Comparison of ENCODE assay signal across 24 cellular contexts in the genomic region with DNA sequence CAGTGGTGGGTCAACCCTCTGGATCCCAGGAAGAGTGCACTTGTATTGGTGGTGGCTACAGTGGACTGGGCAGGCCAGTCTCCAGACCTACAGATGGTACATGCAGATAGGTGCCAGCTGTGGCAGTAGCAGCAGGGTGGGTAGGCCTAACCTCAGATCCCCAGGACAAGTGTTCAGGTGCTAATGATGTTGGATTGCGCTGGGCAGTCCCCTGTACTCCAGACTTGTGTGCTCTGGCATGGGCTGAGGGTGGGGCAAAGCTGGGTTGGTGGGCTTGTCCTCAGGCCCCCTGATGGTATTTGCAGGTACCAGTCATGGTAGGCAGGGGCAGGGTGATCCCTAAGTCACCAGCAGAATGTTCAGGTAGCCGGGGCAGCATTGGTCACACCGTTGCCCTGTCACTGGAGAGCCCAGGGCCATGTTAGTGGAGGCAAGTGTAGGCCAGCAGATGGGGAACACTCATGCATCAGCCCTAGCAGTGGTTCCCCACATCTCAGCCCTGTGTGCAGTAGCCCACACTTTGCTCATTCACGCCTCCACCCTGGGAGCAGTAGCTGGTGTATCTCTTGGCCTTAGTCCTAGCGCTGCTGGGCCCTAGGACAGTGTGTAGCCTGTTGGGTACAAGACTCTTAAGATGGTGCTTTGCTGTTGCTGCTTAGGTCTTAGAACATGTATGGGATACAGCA.
DNase-seq lines count a peak whose midpoint lies in the region; ATAC-seq, FAIRE-seq and TF ChIP-seq lines count a peak whose summit lies in the region.
"Had no signal": no experiment of that assay in that cellular context is flagged by ENCODE, and none has a peak within 500 bp of the region (broad histone marks: within the 10 kb centered on the region; RNA-seq: fewer than 3 reads in every experiment).

No MANE protein-coding gene starts in this region.

- H4K20me1 ChIP-seq in K562 (replicated peaks; ENCODE audit: control insufficient read depth, insufficient read depth, low read length): no peaks in the 10 kb centered on the region

- no TSS peak for BruUV-seq in K562 (replicated peaks; lab: Mats Ljungman, UMichigan)

- H3K36me3 ChIP-seq in left ventricle myocardium inferior (peaks cover 3% of the 10 kb centered on the region), K562 (ENCODE audit: control insufficient read depth, insufficient read depth, low read length) (peaks cover 22% of the 10 kb centered on the region; the same call in 2 of the 3 replicates), left lung (peaks cover 0 to 13% of the 10 kb centered on the region in 2 donors), upper lobe of right lung (no peaks in the 10 kb centered on the region)

- ATAC-seq in Right ventricle myocardium inferior (peak; percentile 26), K562 (peak; percentile 43), left lung (peak; percentile 13), upper lobe of right lung (peak; percentile 43), GM18868 (IDR thresholded peaks at IDR 0.05; ENCODE audit: unreplicated experiment) (no peak), GM18519 (IDR thresholded peaks at IDR 0.05; ENCODE audit: low FRiP score, unreplicated experiment) (no peak)

- TF ChIP-seq EP300 in K562 (IDR thresholded peaks at IDR 0.05; ENCODE audit: low read length): no peak

- TF ChIP-seq CTCF in left ventricle myocardium inferior (IDR thresholded peaks at IDR 0.05; ENCODE audit: borderline replicate concordance): no peak
- no peak for TF ChIP-seq CTCF in K562 (IDR thresholded peaks at IDR 0.05 in 2 of 3, conservative IDR thresholded peaks at IDR 0.05 in 1 of 3; ENCODE audit: insufficient read depth in 2 of 3, low read depth in 1 of 3, low read length in 3 of 3)
- no peak for TF ChIP-seq CTCF in left lung (IDR thresholded peaks at IDR 0.05)
- no peak for TF ChIP-seq CTCF in upper lobe of right lung (IDR thresholded peaks at IDR 0.05)

- H3K4me1 ChIP-seq in left ventricle myocardium inferior (peaks cover 15% of the 10 kb centered on the region), K562 (replicated peaks in 1 of 2; ENCODE audit: control insufficient read depth in 2 of 2, insufficient read depth in 2 of 2, low read length in 2 of 2) (no peaks in the 10 kb centered on the region), left lung (peaks cover 0 to 8% of the 10 kb centered on the region in 2 donors), upper lobe of right lung (no peaks in the 10 kb centered on the region)

- intact Hi-C loops in Right ventricle myocardium inferior (cut with DNase I) (no loop called here), left ventricle myocardium inferior (cut with micrococcal nuclease) (no loop called here), K562 (cut with micrococcal nuclease) (no loop called here), left lung (cut with DNase I) (no loop called here), upper lobe of right lung (cut with DNase I) (no loop called here)

- POLR2A ChIA-PET in K562 (lab: Yijun Ruan, JAX): interaction anchor here (1.0 kb wide), 1 partner anchor 10 kb away, joined by 3 read pairs; no protein-coding TSS in a partner anchor

- CTCF ChIA-PET in K562 (lab: Yijun Ruan, JAX; ENCODE audit: low intra/inter-chr PET ratio): no interaction called here

- no peak overlapping the region for H2AFZ ChIP-seq in K562 (ENCODE audit: low read depth, low read length)

- no peak for FAIRE-seq in K562 (lab: Jason Lieb, UNC)
- FAIRE-seq: G401.6, RCC 7860 had no signal

- H3K27me3 ChIP-seq in left ventricle myocardium inferior (ENCODE audit: low read depth) (no peaks in the 10 kb centered on the region), K562 (ENCODE audit: control insufficient read depth in 2 of 2, insufficient read depth in 2 of 2, low read length in 2 of 2) (no peaks in the 10 kb centered on the region), left lung (no peaks in the 10 kb centered on the region), upper lobe of right lung (no peaks in the 10 kb centered on the region)

- TF ChIP-seq POLR2A in K562 (conservative IDR thresholded peaks at IDR 0.05): no peak

- H3K9me3 ChIP-seq in left ventricle myocardium inferior (replicated peaks) (peaks cover 13% of the 10 kb centered on the region), K562 (replicated peaks; ENCODE audit: control insufficient read depth, insufficient read depth, low read depth, low read length) (peaks cover 7% of the 10 kb centered on the region), left lung (peaks cover 0 to 9% of the 10 kb centered on the region in 2 donors), upper lobe of right lung (peaks cover 9% of the 10 kb centered on the region)

- peaks cover 76% of the 10 kb centered on the region for H3K79me2 ChIP-seq in K562 (ENCODE audit: control insufficient read depth, insufficient read depth, low read length)

- H3K9me1 ChIP-seq in K562 (ENCODE audit: control insufficient read depth, insufficient read depth, low read length): no peaks in the 10 kb centered on the region

- WGBS in K562 (ENCODE audit: insufficient coverage, low coverage, missing lambda C conversion rate): 97% methylated on average over 5 of the region's 5 CpGs

- DNase-seq in Right ventricle myocardium inferior (ENCODE audit: missing footprints) (no peak), left ventricle myocardium inferior (no peak), K562 (ENCODE audit: extremely low read depth in 1 of 4, low spot score in 3 of 4) (no peak), left lung (peak in 1 of 2 donors; percentile 12), upper lobe of right lung (no peak), mesenteric fat pad (ENCODE audit: low spot score) (no peak)
- DNase-seq: 8988T; Calu3; CD8-positive, alpha-beta memory T cell; DMS153; H7; HFFc6; Karpas-422; MV-4-11; NCI-H1105 treated with DMSO at 0.1 percent for 48 hours; NCI-H2081; NCI-H2171 treated with DMSO at 0.1 percent for 48 hours; NCI-H446; NCI-H526 had no signal

- no peak overlapping the region for H3K4me2 ChIP-seq in K562 (ENCODE audit: insufficient read depth, low read length)

- H3K9ac ChIP-seq in K562 (ENCODE audit: insufficient read depth in 1 of 2, low read depth in 2 of 2, low read length in 2 of 2): peak overlapping the region in 1 of 2 experiments; percentile 71; a peak in 2 of 4 replicates

- no peak for TF ChIP-seq RAD21 in K562 (CRISPR knock-in tag; conservative IDR thresholded peaks at IDR 0.05 in 1 of 2, IDR thresholded peaks at IDR 0.05 in 1 of 2)

- H3K27ac ChIP-seq in left ventricle myocardium inferior (replicated peaks) (no peak overlapping the region), K562 (ENCODE audit: extremely low read depth, low read depth, low read length) (no peak overlapping the region), left lung (no peak overlapping the region), upper lobe of right lung (no peak overlapping the region)
- H3K27ac ChIP-seq: C4-2B had no signal

- H3K4me3 ChIP-seq in left ventricle myocardium inferior (no peak overlapping the region), K562 (no peak overlapping the region), left lung (no peak overlapping the region), upper lobe of right lung (no peak overlapping the region)

- in situ Hi-C loops in K562 (cut with MboI): no loop called here

TF ChIP-seq in K562, 482 proteins besides CTCF, POLR2A, EP300 and RAD21 (continues in another document):
- TF ChIP-seq ZC3H11A (IDR thresholded peaks at IDR 0.05; ENCODE audit: low read depth, low read length) (no peak), RBM39 (optimal IDR thresholded peaks at IDR 0.05; ENCODE audit: low read depth, low read length) (no peak), FOXP1 (CRISPR knock-in tag; IDR thresholded peaks at IDR 0.05) (no peak), ZNF431 (CRISPR knock-in tag; IDR thresholded peaks at IDR 0.05) (no peak)

Comparison
In these comparisons a context has a peak if more than half of its experiments do, and no peak if none do; other contexts are left out.
1. ATAC-seq: peak in Right ventricle myocardium inferior (single experiment), K562 (single experiment), left lung (single experiment) and upper lobe of right lung (single experiment); none in GM18868 (single experiment) and GM18519 (single experiment).